Comparison of ENCODE assay signal across 1 cellular context in genomic region chr19:30733826-30734550, GRCh38.
TF ChIP-seq lines count a peak whose summit lies in the region.

No MANE protein-coding gene starts in this region.

TF ChIP-seq in GM23338, 12 proteins besides CTCF, POLR2A, EP300 and RAD21 (continued from another document):
- TF ChIP-seq ZNF462 (CRISPR knock-in tag; IDR thresholded peaks at IDR 0.05) (no peak), ETS1 (IDR thresholded peaks at IDR 0.05) (no peak), EZH2 (IDR thresholded peaks at IDR 0.05; ENCODE audit: low read depth, unreplicated experiment) (no peak), JUNB (IDR thresholded peaks at IDR 0.05; ENCODE audit: unreplicated experiment) (no peak), REST (IDR thresholded peaks at IDR 0.05; ENCODE audit: unreplicated experiment) (no peak)
